1 cellular context compared by ENCODE assay signal in genomic region chr7:91299952-91300775, GRCh38.
TF ChIP-seq lines count a peak whose summit lies in the region.

No MANE protein-coding gene starts in this region.

TF ChIP-seq in K562, 482 proteins besides CTCF, POLR2A, EP300 and RAD21 (continued from another document and continues in another):
- TF ChIP-seq HIVEP1 (CRISPR knock-in tag; IDR thresholded peaks at IDR 0.05) (0 out of 2 replicates have a peak, but pooled peaks have one; percentile 34), ESRRB (CRISPR knock-in tag; IDR thresholded peaks at IDR 0.05; ENCODE audit: borderline replicate concordance) (no peak), ATF7 (IDR thresholded peaks at IDR 0.05) (peak; percentile 75), FIP1L1 (IDR thresholded peaks at IDR 0.05; ENCODE audit: low read depth, low read length, poor library complexity, severe bottlenecking) (no peak), NEUROD1 (IDR thresholded peaks at IDR 0.05; ENCODE audit: borderline replicate concordance, low read depth, low read length, partially characterized antibody) (peak; percentile 71), HDAC8 (tag; IDR thresholded peaks at IDR 0.05) (no peak), IFI16 (CRISPR knock-in tag; IDR thresholded peaks at IDR 0.05) (no peak), ZNF217 (CRISPR knock-in tag; IDR thresholded peaks at IDR 0.05) (no peak), ZSCAN29 (IDR thresholded peaks at IDR 0.05) (no peak), FUS (optimal IDR thresholded peaks at IDR 0.05; ENCODE audit: low read depth, low read length) (no peak), MTA1 (IDR thresholded peaks at IDR 0.05; ENCODE audit: borderline replicate concordance) (peak; percentile 38), UBTF (IDR thresholded peaks at IDR 0.05; ENCODE audit: borderline replicate concordance in 1 of 2, low read depth in 2 of 2, low read length in 2 of 2) (no peak), ZNF3 (CRISPR knock-in tag; IDR thresholded peaks at IDR 0.05) (no peak), U2AF1 (optimal IDR thresholded peaks at IDR 0.05; ENCODE audit: low read depth, low read length) (no peak), ELF2 (CRISPR knock-in tag; IDR thresholded peaks at IDR 0.05) (no peak), L3MBTL2 (IDR thresholded peaks at IDR 0.05) (peak; percentile 64), NCOA4 (IDR thresholded peaks at IDR 0.05; ENCODE audit: partially characterized antibody) (no peak), SIN3B (IDR thresholded peaks at IDR 0.05; ENCODE audit: low read depth) (no peak), BCL6 (CRISPR knock-in tag; IDR thresholded peaks at IDR 0.05) (no peak), ZNF318 (IDR thresholded peaks at IDR 0.05; ENCODE audit: borderline replicate concordance in 1 of 2, low read depth in 1 of 2) (no peak; a peak in 1 of 4 replicates)
- TF ChIP-seq, protein P1, sequence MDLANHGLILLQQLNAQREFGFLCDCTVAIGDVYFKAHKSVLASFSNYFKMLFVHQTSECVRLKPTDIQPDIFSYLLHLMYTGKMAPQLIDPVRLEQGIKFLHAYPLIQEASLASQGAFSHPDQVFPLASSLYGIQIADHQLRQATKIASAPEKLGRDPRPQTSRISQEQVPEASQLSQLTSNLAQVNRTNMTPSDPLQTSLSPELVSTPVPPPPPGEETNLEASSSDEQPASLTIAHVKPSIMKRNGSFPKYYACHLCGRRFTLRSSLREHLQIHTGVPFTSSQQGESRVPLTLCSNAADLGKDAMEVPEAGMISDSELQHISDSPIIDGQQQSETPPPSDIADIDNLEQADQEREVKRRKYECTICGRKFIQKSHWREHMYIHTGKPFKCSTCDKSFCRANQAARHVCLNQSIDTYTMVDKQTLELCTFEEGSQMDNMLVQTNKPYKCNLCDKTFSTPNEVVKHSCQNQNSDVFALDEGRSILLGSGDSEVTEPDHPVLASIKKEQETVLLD (IDR thresholded peaks at IDR 0.05) = peak; percentile 18; the same call in 1 of the 2 replicates
- TF ChIP-seq, protein P2, sequence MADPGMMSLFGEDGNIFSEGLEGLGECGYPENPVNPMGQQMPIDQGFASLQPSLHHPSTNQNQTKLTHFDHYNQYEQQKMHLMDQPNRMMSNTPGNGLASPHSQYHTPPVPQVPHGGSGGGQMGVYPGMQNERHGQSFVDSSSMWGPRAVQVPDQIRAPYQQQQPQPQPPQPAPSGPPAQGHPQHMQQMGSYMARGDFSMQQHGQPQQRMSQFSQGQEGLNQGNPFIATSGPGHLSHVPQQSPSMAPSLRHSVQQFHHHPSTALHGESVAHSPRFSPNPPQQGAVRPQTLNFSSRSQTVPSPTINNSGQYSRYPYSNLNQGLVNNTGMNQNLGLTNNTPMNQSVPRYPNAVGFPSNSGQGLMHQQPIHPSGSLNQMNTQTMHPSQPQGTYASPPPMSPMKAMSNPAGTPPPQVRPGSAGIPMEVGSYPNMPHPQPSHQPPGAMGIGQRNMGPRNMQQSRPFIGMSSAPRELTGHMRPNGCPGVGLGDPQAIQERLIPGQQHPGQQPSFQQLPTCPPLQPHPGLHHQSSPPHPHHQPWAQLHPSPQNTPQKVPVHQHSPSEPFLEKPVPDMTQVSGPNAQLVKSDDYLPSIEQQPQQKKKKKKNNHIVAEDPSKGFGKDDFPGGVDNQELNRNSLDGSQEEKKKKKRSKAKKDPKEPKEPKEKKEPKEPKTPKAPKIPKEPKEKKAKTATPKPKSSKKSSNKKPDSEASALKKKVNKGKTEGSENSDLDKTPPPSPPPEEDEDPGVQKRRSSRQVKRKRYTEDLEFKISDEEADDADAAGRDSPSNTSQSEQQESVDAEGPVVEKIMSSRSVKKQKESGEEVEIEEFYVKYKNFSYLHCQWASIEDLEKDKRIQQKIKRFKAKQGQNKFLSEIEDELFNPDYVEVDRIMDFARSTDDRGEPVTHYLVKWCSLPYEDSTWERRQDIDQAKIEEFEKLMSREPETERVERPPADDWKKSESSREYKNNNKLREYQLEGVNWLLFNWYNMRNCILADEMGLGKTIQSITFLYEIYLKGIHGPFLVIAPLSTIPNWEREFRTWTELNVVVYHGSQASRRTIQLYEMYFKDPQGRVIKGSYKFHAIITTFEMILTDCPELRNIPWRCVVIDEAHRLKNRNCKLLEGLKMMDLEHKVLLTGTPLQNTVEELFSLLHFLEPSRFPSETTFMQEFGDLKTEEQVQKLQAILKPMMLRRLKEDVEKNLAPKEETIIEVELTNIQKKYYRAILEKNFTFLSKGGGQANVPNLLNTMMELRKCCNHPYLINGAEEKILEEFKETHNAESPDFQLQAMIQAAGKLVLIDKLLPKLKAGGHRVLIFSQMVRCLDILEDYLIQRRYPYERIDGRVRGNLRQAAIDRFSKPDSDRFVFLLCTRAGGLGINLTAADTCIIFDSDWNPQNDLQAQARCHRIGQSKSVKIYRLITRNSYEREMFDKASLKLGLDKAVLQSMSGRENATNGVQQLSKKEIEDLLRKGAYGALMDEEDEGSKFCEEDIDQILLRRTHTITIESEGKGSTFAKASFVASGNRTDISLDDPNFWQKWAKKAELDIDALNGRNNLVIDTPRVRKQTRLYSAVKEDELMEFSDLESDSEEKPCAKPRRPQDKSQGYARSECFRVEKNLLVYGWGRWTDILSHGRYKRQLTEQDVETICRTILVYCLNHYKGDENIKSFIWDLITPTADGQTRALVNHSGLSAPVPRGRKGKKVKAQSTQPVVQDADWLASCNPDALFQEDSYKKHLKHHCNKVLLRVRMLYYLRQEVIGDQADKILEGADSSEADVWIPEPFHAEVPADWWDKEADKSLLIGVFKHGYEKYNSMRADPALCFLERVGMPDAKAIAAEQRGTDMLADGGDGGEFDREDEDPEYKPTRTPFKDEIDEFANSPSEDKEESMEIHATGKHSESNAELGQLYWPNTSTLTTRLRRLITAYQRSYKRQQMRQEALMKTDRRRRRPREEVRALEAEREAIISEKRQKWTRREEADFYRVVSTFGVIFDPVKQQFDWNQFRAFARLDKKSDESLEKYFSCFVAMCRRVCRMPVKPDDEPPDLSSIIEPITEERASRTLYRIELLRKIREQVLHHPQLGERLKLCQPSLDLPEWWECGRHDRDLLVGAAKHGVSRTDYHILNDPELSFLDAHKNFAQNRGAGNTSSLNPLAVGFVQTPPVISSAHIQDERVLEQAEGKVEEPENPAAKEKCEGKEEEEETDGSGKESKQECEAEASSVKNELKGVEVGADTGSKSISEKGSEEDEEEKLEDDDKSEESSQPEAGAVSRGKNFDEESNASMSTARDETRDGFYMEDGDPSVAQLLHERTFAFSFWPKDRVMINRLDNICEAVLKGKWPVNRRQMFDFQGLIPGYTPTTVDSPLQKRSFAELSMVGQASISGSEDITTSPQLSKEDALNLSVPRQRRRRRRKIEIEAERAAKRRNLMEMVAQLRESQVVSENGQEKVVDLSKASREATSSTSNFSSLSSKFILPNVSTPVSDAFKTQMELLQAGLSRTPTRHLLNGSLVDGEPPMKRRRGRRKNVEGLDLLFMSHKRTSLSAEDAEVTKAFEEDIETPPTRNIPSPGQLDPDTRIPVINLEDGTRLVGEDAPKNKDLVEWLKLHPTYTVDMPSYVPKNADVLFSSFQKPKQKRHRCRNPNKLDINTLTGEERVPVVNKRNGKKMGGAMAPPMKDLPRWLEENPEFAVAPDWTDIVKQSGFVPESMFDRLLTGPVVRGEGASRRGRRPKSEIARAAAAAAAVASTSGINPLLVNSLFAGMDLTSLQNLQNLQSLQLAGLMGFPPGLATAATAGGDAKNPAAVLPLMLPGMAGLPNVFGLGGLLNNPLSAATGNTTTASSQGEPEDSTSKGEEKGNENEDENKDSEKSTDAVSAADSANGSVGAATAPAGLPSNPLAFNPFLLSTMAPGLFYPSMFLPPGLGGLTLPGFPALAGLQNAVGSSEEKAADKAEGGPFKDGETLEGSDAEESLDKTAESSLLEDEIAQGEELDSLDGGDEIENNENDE (IDR thresholded peaks at IDR 0.05; ENCODE audit: low read depth, low read length) = no peak
- TF ChIP-seq, protein P3, sequence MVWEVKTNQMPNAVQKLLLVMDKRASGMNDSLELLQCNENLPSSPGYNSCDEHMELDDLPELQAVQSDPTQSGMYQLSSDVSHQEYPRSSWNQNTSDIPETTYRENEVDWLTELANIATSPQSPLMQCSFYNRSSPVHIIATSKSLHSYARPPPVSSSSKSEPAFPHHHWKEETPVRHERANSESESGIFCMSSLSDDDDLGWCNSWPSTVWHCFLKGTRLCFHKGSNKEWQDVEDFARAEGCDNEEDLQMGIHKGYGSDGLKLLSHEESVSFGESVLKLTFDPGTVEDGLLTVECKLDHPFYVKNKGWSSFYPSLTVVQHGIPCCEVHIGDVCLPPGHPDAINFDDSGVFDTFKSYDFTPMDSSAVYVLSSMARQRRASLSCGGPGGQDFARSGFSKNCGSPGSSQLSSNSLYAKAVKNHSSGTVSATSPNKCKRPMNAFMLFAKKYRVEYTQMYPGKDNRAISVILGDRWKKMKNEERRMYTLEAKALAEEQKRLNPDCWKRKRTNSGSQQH (CRISPR knock-in tag; IDR thresholded peaks at IDR 0.05) = 0 out of 2 replicates have a peak, but pooled peaks have one; percentile 67
- TF ChIP-seq, protein P4, sequence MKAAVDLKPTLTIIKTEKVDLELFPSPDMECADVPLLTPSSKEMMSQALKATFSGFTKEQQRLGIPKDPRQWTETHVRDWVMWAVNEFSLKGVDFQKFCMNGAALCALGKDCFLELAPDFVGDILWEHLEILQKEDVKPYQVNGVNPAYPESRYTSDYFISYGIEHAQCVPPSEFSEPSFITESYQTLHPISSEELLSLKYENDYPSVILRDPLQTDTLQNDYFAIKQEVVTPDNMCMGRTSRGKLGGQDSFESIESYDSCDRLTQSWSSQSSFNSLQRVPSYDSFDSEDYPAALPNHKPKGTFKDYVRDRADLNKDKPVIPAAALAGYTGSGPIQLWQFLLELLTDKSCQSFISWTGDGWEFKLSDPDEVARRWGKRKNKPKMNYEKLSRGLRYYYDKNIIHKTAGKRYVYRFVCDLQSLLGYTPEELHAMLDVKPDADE (conservative IDR thresholded peaks at IDR 0.05; ENCODE audit: control insufficient read depth, low read depth, low read length) = no peak
